In the genomic region with DNA sequence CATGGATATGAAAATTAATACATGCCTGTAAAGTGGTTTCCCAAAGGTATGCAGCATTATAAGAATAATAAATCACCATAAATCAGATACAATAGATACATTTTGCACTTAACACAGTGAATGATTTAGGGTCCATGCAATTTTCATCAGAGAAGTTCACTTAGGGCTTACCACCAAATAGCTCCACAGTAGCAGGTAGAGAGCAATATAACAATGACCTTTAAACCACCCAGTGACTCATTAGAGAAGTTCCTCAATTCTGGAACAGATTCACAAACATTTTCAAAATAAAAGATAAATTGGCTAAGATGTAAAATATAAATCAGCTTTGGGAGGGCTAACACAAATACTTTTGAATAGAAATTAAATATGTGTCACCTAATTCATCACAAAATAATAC, we compare ENCODE assay signal across 1 cellular context.
TF ChIP-seq lines count a peak whose summit lies in the region.

No MANE protein-coding gene starts in this region.

TF ChIP-seq in SK-N-SH treated with all-trans-retinoic acid at 6 μM for 48 hours, 23 proteins besides CTCF, POLR2A, EP300 and RAD21 (continued from another document):
- no peak for TF ChIP-seq RARB (CRISPR knock-in tag; IDR thresholded peaks at IDR 0.05)
- TF ChIP-seq OSR1 (CRISPR knock-in tag; IDR thresholded peaks at IDR 0.05): no peak
- TF ChIP-seq TCF4 (CRISPR knock-in tag; IDR thresholded peaks at IDR 0.05; ENCODE audit: borderline replicate concordance): no peak
- TF ChIP-seq, protein P1, sequence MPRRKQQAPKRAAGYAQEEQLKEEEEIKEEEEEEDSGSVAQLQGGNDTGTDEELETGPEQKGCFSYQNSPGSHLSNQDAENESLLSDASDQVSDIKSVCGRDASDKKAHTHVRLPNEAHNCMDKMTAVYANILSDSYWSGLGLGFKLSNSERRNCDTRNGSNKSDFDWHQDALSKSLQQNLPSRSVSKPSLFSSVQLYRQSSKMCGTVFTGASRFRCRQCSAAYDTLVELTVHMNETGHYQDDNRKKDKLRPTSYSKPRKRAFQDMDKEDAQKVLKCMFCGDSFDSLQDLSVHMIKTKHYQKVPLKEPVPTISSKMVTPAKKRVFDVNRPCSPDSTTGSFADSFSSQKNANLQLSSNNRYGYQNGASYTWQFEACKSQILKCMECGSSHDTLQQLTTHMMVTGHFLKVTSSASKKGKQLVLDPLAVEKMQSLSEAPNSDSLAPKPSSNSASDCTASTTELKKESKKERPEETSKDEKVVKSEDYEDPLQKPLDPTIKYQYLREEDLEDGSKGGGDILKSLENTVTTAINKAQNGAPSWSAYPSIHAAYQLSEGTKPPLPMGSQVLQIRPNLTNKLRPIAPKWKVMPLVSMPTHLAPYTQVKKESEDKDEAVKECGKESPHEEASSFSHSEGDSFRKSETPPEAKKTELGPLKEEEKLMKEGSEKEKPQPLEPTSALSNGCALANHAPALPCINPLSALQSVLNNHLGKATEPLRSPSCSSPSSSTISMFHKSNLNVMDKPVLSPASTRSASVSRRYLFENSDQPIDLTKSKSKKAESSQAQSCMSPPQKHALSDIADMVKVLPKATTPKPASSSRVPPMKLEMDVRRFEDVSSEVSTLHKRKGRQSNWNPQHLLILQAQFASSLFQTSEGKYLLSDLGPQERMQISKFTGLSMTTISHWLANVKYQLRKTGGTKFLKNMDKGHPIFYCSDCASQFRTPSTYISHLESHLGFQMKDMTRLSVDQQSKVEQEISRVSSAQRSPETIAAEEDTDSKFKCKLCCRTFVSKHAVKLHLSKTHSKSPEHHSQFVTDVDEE (CRISPR knock-in tag; IDR thresholded peaks at IDR 0.05): no peak
- TF ChIP-seq, protein P2, sequence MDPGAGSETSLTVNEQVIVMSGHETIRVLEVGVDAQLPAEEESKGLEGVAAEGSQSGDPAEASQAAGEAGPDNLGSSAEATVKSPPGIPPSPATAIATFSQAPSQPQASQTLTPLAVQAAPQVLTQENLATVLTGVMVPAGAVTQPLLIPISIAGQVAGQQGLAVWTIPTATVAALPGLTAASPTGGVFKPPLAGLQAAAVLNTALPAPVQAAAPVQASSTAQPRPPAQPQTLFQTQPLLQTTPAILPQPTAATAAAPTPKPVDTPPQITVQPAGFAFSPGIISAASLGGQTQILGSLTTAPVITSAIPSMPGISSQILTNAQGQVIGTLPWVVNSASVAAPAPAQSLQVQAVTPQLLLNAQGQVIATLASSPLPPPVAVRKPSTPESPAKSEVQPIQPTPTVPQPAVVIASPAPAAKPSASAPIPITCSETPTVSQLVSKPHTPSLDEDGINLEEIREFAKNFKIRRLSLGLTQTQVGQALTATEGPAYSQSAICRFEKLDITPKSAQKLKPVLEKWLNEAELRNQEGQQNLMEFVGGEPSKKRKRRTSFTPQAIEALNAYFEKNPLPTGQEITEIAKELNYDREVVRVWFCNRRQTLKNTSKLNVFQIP (CRISPR knock-in tag; IDR thresholded peaks at IDR 0.05; ENCODE audit: borderline replicate concordance, low read depth): no peak
- TF ChIP-seq ZNF70 (CRISPR knock-in tag; IDR thresholded peaks at IDR 0.05): no peak
- TF ChIP-seq ZC3H10 (CRISPR knock-in tag; IDR thresholded peaks at IDR 0.05): no peak
- no peak for TF ChIP-seq ESRRG (CRISPR knock-in tag; IDR thresholded peaks at IDR 0.05)
- no peak for TF ChIP-seq SNAI2 (CRISPR knock-in tag; IDR thresholded peaks at IDR 0.05)
- TF ChIP-seq ISL1 (CRISPR knock-in tag; IDR thresholded peaks at IDR 0.05): no peak
